In the genomic region with DNA sequence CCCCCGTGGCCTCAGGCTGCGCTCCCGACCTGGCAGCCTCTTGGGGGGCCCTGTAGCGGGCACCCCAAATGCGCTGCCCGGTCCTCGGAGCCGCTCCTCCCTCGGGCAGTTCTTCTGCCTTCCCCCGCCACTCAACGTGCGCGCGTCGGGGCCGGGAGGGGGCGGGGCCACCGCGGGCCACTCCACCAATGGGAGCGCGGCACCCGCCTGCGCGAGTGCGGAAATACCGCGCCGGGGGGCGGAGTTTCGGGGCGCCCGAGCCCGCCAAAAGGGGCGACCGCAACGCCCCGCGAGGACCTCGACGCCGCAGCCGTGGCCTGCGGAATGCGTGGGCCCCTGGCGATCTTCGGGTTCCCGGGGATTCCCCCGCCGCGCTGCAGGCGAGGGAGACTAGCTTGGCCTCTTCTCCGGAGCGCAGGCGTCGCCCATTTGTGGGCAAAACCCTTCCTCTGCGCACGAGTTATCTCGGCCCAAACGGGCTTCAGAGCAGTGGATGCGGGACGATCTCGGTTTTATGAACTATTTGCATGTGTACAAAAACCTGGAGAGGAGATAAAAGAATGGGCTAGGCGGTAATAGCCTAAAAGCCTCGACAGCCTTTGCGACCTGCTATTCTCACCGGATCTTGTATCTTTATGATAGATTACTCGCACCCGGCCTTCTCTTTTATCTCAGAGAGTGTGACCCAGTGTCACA, we compare ENCODE assay signal across 1 cellular context.
A peak's percentile ranks its signal among the peaks of the same experiment; 100 is the strongest.
TF ChIP-seq lines count a peak whose summit lies in the region.

Gene TASOR, minus strand, starts transcription at position 144 of the 696 bp plus-strand sequence. CDS start 259 bp downstream, outside the sequence.

TF ChIP-seq in HepG2, 621 proteins besides CTCF, POLR2A, EP300 and RAD21 (continued from another document and continues in another):
- TF ChIP-seq HNF1B (CRISPR knock-in tag; IDR thresholded peaks at IDR 0.05) (no peak), ZNF720 (CRISPR knock-in tag; IDR thresholded peaks at IDR 0.05) (no peak), ATRX (CRISPR knock-in tag; IDR thresholded peaks at IDR 0.05; ENCODE audit: borderline replicate concordance) (0 out of 2 replicates have a peak, but pooled peaks have one; percentile 29), ZMYM4 (CRISPR knock-in tag; IDR thresholded peaks at IDR 0.05) (peak; percentile 93), SNAPC2 (CRISPR knock-in tag; IDR thresholded peaks at IDR 0.05) (no peak), RBAK (CRISPR knock-in tag; IDR thresholded peaks at IDR 0.05) (no peak), ZNF709 (CRISPR knock-in tag; IDR thresholded peaks at IDR 0.05) (peak; percentile 60; the same call in 1 of the 2 replicates), DR1 (CRISPR knock-in tag; IDR thresholded peaks at IDR 0.05) (peak; percentile 53; the same call in 1 of the 2 replicates), KMT2B (CRISPR knock-in tag; IDR thresholded peaks at IDR 0.05) (peak; percentile 60; the same call in 1 of the 2 replicates), THAP11 (CRISPR knock-in tag; IDR thresholded peaks at IDR 0.05) (peak; percentile 62), ZNF33A (CRISPR knock-in tag; IDR thresholded peaks at IDR 0.05; ENCODE audit: borderline replicate concordance) (no peak), AHR (CRISPR knock-in tag; IDR thresholded peaks at IDR 0.05) (peak; percentile 79; the same call in 1 of the 2 replicates), REPIN1 (CRISPR knock-in tag; IDR thresholded peaks at IDR 0.05; ENCODE audit: borderline replicate concordance, low read depth) (0 out of 2 replicates have a peak, but pooled peaks have one; percentile 20), ARID4A (CRISPR knock-in tag; IDR thresholded peaks at IDR 0.05; ENCODE audit: borderline replicate concordance) (peak; percentile 65), ZNF576 (CRISPR knock-in tag; IDR thresholded peaks at IDR 0.05) (no peak), SAFB2 (CRISPR knock-in tag; IDR thresholded peaks at IDR 0.05; ENCODE audit: borderline replicate concordance, low read depth) (no peak; the same call in 1 of the 2 replicates), RXRB (CRISPR knock-in tag; IDR thresholded peaks at IDR 0.05; ENCODE audit: borderline replicate concordance) (0 out of 2 replicates have a peak, but pooled peaks have one; percentile 5), KLF11 (CRISPR knock-in tag; IDR thresholded peaks at IDR 0.05) (no peak), ZNF644 (CRISPR knock-in tag; IDR thresholded peaks at IDR 0.05; ENCODE audit: low read depth) (no peak), NCOA5 (CRISPR knock-in tag; IDR thresholded peaks at IDR 0.05) (no peak), DNMT3B (CRISPR knock-in tag; conservative IDR thresholded peaks at IDR 0.05) (peak; percentile 8; the same call in 1 of the 2 replicates), TBL1XR1 (IDR thresholded peaks at IDR 0.05; ENCODE audit: borderline replicate concordance, low read length, partially characterized antibody) (no peak), PAX8 (CRISPR knock-in tag; IDR thresholded peaks at IDR 0.05; ENCODE audit: borderline replicate concordance) (no peak), ZNF12 (CRISPR knock-in tag; IDR thresholded peaks at IDR 0.05) (no peak), HDAC1 (CRISPR knock-in tag; IDR thresholded peaks at IDR 0.05) (peak; percentile 32; the same call in 1 of the 2 replicates), FOXP1 (IDR thresholded peaks at IDR 0.05) (no peak), FOXP1 (CRISPR knock-in tag; IDR thresholded peaks at IDR 0.05) (no peak), ZNF547 (CRISPR knock-in tag; IDR thresholded peaks at IDR 0.05) (peak; percentile 97), GTF3A (CRISPR knock-in tag; conservative IDR thresholded peaks at IDR 0.05) (no peak), SRSF1 (optimal IDR thresholded peaks at IDR 0.05; ENCODE audit: low read depth, low read length) (peak; percentile 15), HOXA9 (CRISPR knock-in tag; IDR thresholded peaks at IDR 0.05; ENCODE audit: borderline replicate concordance) (peak; percentile 77; the same call in 1 of the 2 replicates), MEF2D (CRISPR knock-in tag; IDR thresholded peaks at IDR 0.05) (no peak), PLSCR1 (CRISPR knock-in tag; IDR thresholded peaks at IDR 0.05; ENCODE audit: borderline replicate concordance) (0 out of 2 replicates have a peak, but pooled peaks have one; percentile 73), ZNF30 (CRISPR knock-in tag; IDR thresholded peaks at IDR 0.05) (peak; percentile 85; the same call in 1 of the 2 replicates), TCF7L2 (IDR thresholded peaks at IDR 0.05; ENCODE audit: low read depth, low read length) (no peak), ETV6 (CRISPR knock-in tag; conservative IDR thresholded peaks at IDR 0.05) (peak; percentile 84; the same call in 1 of the 2 replicates), GABPB1 (CRISPR knock-in tag; IDR thresholded peaks at IDR 0.05) (peak; percentile 86), ZNF20 (CRISPR knock-in tag; IDR thresholded peaks at IDR 0.05) (peak; percentile 87; the same call in 1 of the 2 replicates), PCBP1 (IDR thresholded peaks at IDR 0.05; ENCODE audit: borderline replicate concordance, low read depth, low read length) (no peak), ZEB1 (IDR thresholded peaks at IDR 0.05; ENCODE audit: insufficient replicate concordance, low read depth) (peak; percentile 18), MTA1 (CRISPR knock-in tag; IDR thresholded peaks at IDR 0.05; ENCODE audit: borderline replicate concordance) (peak; percentile 21; the same call in 1 of the 2 replicates), CHCHD3 (CRISPR knock-in tag; IDR thresholded peaks at IDR 0.05) (peak; percentile 93)
- TF ChIP-seq, protein P1, sequence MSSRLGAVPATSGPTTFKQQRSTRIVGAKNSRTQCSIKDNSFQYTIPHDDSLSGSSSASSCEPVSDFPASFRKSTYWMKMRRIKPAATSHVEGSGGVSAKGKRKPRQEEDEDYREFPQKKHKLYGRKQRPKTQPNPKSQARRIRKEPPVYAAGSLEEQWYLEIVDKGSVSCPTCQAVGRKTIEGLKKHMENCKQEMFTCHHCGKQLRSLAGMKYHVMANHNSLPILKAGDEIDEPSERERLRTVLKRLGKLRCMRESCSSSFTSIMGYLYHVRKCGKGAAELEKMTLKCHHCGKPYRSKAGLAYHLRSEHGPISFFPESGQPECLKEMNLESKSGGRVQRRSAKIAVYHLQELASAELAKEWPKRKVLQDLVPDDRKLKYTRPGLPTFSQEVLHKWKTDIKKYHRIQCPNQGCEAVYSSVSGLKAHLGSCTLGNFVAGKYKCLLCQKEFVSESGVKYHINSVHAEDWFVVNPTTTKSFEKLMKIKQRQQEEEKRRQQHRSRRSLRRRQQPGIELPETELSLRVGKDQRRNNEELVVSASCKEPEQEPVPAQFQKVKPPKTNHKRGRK (CRISPR knock-in tag; IDR thresholded peaks at IDR 0.05), result no peak
- TF ChIP-seq, protein P2, sequence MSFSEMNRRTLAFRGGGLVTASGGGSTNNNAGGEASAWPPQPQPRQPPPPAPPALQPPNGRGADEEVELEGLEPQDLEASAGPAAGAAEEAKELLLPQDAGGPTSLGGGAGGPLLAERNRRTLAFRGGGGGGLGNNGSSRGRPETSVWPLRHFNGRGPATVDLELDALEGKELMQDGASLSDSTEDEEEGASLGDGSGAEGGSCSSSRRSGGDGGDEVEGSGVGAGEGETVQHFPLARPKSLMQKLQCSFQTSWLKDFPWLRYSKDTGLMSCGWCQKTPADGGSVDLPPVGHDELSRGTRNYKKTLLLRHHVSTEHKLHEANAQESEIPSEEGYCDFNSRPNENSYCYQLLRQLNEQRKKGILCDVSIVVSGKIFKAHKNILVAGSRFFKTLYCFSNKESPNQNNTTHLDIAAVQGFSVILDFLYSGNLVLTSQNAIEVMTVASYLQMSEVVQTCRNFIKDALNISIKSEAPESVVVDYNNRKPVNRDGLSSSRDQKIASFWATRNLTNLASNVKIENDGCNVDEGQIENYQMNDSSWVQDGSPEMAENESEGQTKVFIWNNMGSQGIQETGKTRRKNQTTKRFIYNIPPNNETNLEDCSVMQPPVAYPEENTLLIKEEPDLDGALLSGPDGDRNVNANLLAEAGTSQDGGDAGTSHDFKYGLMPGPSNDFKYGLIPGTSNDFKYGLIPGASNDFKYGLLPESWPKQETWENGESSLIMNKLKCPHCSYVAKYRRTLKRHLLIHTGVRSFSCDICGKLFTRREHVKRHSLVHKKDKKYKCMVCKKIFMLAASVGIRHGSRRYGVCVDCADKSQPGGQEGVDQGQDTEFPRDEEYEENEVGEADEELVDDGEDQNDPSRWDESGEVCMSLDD (CRISPR knock-in tag; IDR thresholded peaks at IDR 0.05; ENCODE audit: borderline replicate concordance), result peak; percentile 75; the same call in 1 of the 2 replicates
- TF ChIP-seq, protein P3, sequence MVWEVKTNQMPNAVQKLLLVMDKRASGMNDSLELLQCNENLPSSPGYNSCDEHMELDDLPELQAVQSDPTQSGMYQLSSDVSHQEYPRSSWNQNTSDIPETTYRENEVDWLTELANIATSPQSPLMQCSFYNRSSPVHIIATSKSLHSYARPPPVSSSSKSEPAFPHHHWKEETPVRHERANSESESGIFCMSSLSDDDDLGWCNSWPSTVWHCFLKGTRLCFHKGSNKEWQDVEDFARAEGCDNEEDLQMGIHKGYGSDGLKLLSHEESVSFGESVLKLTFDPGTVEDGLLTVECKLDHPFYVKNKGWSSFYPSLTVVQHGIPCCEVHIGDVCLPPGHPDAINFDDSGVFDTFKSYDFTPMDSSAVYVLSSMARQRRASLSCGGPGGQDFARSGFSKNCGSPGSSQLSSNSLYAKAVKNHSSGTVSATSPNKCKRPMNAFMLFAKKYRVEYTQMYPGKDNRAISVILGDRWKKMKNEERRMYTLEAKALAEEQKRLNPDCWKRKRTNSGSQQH (CRISPR knock-in tag; IDR thresholded peaks at IDR 0.05; ENCODE audit: low read depth), result no peak
- TF ChIP-seq, protein P4, sequence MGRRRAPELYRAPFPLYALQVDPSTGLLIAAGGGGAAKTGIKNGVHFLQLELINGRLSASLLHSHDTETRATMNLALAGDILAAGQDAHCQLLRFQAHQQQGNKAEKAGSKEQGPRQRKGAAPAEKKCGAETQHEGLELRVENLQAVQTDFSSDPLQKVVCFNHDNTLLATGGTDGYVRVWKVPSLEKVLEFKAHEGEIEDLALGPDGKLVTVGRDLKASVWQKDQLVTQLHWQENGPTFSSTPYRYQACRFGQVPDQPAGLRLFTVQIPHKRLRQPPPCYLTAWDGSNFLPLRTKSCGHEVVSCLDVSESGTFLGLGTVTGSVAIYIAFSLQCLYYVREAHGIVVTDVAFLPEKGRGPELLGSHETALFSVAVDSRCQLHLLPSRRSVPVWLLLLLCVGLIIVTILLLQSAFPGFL (CRISPR knock-in tag; IDR thresholded peaks at IDR 0.05), result no peak
